ENCODE assay signal across 8 cellular contexts in the genomic region with DNA sequence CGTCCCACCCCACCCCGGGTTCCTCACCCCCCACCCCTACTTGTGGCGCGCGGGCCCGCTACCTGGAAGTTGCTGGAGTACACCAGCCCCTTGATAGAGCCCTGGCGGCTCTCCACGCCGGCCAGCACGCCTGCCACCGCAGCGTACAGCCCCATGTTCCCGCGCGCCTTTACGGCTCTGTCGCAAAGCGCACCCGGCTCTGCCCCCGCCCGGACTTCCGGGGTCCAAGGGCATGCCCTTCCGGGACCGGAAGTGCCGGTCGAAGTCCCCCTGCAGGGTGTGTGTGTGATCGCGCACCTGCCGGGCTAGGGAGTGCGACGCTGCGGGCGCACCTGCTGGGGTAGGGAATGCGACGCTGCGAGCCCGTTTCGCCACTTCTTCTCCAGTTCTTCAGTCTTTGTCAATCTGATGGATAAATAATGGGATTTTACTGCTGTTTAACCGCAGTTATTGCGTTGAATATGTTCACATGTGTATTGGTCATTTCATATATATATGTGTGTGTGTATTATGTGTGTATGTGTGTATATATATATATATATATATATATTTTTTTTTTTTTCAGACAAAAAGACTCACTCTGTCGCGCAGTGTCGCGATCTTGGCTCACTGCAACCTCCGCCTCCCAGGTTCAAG. TPM values are rescaled to one million over a fixed set of nuclear protein-coding genes. Genes with fewer than 3 reads are reported as not detected.
DNase-seq lines count a peak whose midpoint lies in the region; ATAC-seq, FAIRE-seq and TF ChIP-seq lines count a peak whose summit lies in the region.
"Not testable (repeated sequence)": the region's sequence is repeated elsewhere in the genome, so short reads cannot be mapped to it uniquely, and the experiment has no call there.

No MANE protein-coding gene starts in this region.

- peak; percentile 95 for FAIRE-seq in GM12892 (lab: Jason Lieb, UNC)

- not testable (repeated sequence) for TF ChIP-seq POLR2A in GM12892 (IDR thresholded peaks at IDR 0.05; ENCODE audit: low read depth, low read length)

- H3K36me3 Mint-ChIP-seq in activated T-cell treated with anti-CD3 and anti-CD28 coated beads, Interleukin-2, amount 50 U/mL, for 72 hours (ENCODE audit: insufficient read depth in 2 of 2); mesothelial cell of epicardium: not testable (repeated sequence)

- not testable (repeated sequence) for H3K27ac Mint-ChIP-seq in activated T-cell treated with anti-CD3 and anti-CD28 coated beads, Interleukin-2, amount 50 U/mL, for 72 hours
- peak overlapping the region; percentile 39 for H3K27ac Mint-ChIP-seq in mesothelial cell of epicardium

- H3K9me3 Mint-ChIP-seq in activated T-cell treated with anti-CD3 and anti-CD28 coated beads, Interleukin-2, amount 50 U/mL, for 72 hours; mesothelial cell of epicardium: not testable (repeated sequence)

- not testable (repeated sequence) for H3K36me3 ChIP-seq in thoracic aorta

- DNase-seq in GM12892 (ENCODE audit: insufficient read length); Jurkat, Clone E6-1 (ENCODE audit: low read depth, low spot score); activated T-cell treated with anti-CD3 and anti-CD28 coated beads, Interleukin-2, amount 50 U/mL, for 72 hours; epithelial cell of esophagus (ENCODE audit: low read depth); mesothelial cell of epicardium (ENCODE audit: low spot score in 2 of 2, unreplicated experiment in 2 of 2); thoracic aorta (ENCODE audit: low spot score): not testable (repeated sequence)

- not testable (repeated sequence) for H3K4me1 Mint-ChIP-seq in activated T-cell treated with anti-CD3 and anti-CD28 coated beads, Interleukin-2, amount 50 U/mL, for 72 hours (ENCODE audit: low read depth); mesothelial cell of epicardium

- peak overlapping the region; percentile 68 to 84 for H3K4me3 Mint-ChIP-seq in activated T-cell treated with anti-CD3 and anti-CD28 coated beads, Interleukin-2, amount 50 U/mL, for 72 hours
- H3K4me3 Mint-ChIP-seq in mesothelial cell of epicardium = peak overlapping the region; percentile 69

- H3K27me3 Mint-ChIP-seq in activated T-cell treated with anti-CD3 and anti-CD28 coated beads, Interleukin-2, amount 50 U/mL, for 72 hours (ENCODE audit: low read depth); mesothelial cell of epicardium (ENCODE audit: low read depth): not testable (repeated sequence)

- not testable (repeated sequence) for H3K9me3 ChIP-seq in thoracic aorta

- ATAC-seq in GM21367 (IDR thresholded peaks at IDR 0.05; ENCODE audit: unreplicated experiment) (peak; percentile 75), HG02970 (IDR thresholded peaks at IDR 0.05; ENCODE audit: low FRiP score, unreplicated experiment) (peak; percentile 84), thoracic aorta (ENCODE audit: insufficient number of reproducible peaks, low FRiP score, low read depth) (peak; percentile 78)
- ATAC-seq in activated T-cell treated with anti-CD3 and anti-CD28 coated beads, Interleukin-2, amount 50 U/mL, for 72 hours (replicated peaks in 1 of 2) = peak; percentile 92

- H3K27me3 ChIP-seq in thoracic aorta (replicated peaks; ENCODE audit: insufficient read depth) = not testable (repeated sequence)

- not testable (repeated sequence) for H3K4me1 ChIP-seq in thoracic aorta (ENCODE audit: control insufficient read depth in 1 of 2, low read depth in 2 of 2)

- H3K27ac ChIP-seq in thoracic aorta = not testable (repeated sequence)

- TF ChIP-seq CTCF in epithelial cell of esophagus (IDR thresholded peaks at IDR 0.05; ENCODE audit: insufficient read depth, low read depth, low read length, missing control alignments); mesothelial cell of epicardium (IDR thresholded peaks at IDR 0.05; ENCODE audit: unreplicated experiment); thoracic aorta (IDR thresholded peaks at IDR 0.05): not testable (repeated sequence)

- peak overlapping the region; percentile 33 for H3K4me3 ChIP-seq in Jurkat, Clone E6-1 (ENCODE audit: low read length)
- peak overlapping the region; percentile 20 for H3K4me3 ChIP-seq in epithelial cell of esophagus (ENCODE audit: low read length)
- peak overlapping the region; percentile 53 for H3K4me3 ChIP-seq in thoracic aorta

RNA-seq across cellular contexts. Expression of a gene that starts 14.6 kb away (rescaled TPM):
- polyA plus RNA-seq in GM12892 (2012; ENCODE audit: missing spikeins) = not detected
- polyA plus RNA-seq in Jurkat, Clone E6-1 (2012; ENCODE audit: insufficient read depth, insufficient read length) = 3.2 TPM
- total RNA-seq in activated T-cell treated with anti-CD3 and anti-CD28 coated beads, Interleukin-2, amount 50 U/mL, for 72 hours = 1 to 10 TPM; 1.8 TPM
- total RNA-seq in mesothelial cell of epicardium (1.7 to 2.3 TPM (median 1.9 TPM) in 3 replicates), thoracic aorta (not detected)

RNA-seq across cellular contexts. Expression of a gene that starts 29.8 kb away (rescaled TPM):
- 17.2 TPM for polyA plus RNA-seq in GM12892 (2012; ENCODE audit: missing spikeins)
- 41.9 TPM for polyA plus RNA-seq in Jurkat, Clone E6-1 (2012; ENCODE audit: insufficient read depth, insufficient read length)
- 10 to 100 TPM; 63.4 to 68.0 TPM for total RNA-seq in activated T-cell treated with anti-CD3 and anti-CD28 coated beads, Interleukin-2, amount 50 U/mL, for 72 hours
- total RNA-seq in mesothelial cell of epicardium = 66.8 to 68.5 TPM (median 66.8 TPM) in 3 replicates
- 10 to 100 TPM; 21.5 to 25.5 TPM for total RNA-seq in thoracic aorta
